In the genomic region with DNA sequence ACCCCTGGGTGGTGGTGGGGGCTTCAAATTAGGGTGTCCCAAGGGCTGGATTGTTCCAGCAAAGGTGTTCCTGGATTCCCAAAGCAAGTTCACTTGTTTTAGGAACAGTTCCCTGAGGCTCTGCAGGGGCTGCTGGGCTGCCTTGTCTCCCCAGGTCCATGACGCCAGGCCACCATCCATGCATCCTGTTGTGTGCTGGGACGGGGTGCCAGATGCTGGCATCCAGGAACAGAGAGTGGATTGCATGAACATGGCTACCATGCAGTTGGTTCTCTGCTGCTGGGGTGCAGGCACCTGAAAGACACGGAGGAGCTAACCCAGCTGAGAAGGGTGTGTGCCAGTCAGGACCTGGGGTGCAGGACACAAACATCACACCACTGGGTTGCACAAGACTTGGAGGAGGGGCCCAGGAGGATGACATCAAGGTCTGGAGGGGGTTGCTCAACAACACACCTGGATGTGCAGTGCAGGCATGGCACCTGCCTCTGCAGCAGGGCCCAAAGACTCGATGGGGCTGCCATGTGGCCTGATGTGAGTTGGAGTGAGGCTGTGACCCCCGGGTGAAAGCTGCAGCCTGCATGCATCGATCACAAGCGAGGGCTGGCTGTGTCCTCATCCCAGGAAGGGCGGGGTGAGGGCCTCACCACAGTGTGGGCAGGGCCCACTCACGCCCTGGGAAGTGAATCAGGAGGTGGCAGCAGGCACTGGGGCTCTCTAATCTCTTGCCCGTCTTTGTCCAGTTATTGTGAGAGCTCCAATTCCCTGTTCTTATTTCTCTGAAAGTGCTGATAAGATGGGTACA, we compare ENCODE assay signal across 9 cellular contexts.
DNase-seq lines count a peak whose midpoint lies in the region; ATAC-seq, FAIRE-seq and TF ChIP-seq lines count a peak whose summit lies in the region.
"Had no signal": no experiment of that assay in that cellular context is flagged by ENCODE, and none has a peak within 500 bp of the region (broad histone marks: within the 10 kb centered on the region; RNA-seq: fewer than 3 reads in every experiment).

No MANE protein-coding gene starts in this region.

- H3K9me3 ChIP-seq in H1 (ENCODE audit: insufficient read depth in 2 of 2, low read depth in 1 of 2, low read length in 1 of 2) (no peaks in the 10 kb centered on the region), ovary (no peaks in the 10 kb centered on the region)

- no peaks in the 10 kb centered on the region for H3K23me2 ChIP-seq in H1 (ENCODE audit: low read depth, low read length)

- H3K27me3 Mint-ChIP-seq in T-helper 1 cell treated with Interleukin-12 subunit alpha and Interleukin-12 subunit beta and Interleukin-4 antibody, amounts not matched to agents 30 μg/mL and 1 μg/mL, for 36 hours (ENCODE audit: low read depth), result no peaks in the 10 kb centered on the region
- H3K27me3 Mint-ChIP-seq in stimulated activated naive CD8-positive, alpha-beta T cell treated with anti-CD3 and anti-CD28 coated beads, Interleukin-15, amount 100 ng/mL, for 72 hours, result no peaks in the 10 kb centered on the region

- H2BK12ac ChIP-seq in H1 (ENCODE audit: low read depth, low read length), result 0 out of 2 replicates have a peak overlapping the region, but pooled peaks have one; percentile 23

- no peak overlapping the region for H3K4me2 ChIP-seq in H1 (ENCODE audit: insufficient read depth in 1 of 2, low read depth in 2 of 2, low read length in 2 of 2)

- 72% methylated on average over 10 of the region's 10 CpGs; no CpG with 5 or more reads in 1 of the 2 experiments for WGBS in H1 (ENCODE audit: extremely low coverage in 1 of 2, insufficient coverage in 1 of 2, insufficient read length in 1 of 2, insufficient replicate concordance in 2 of 2, low coverage in 1 of 2, low lambda C conversion rate in 2 of 2, missing lambda C conversion rate in 1 of 2), 2 experiments
- WGBS in ovary, 3 donors, result 53 to 56% (median 53%) methylated on average over 10 of the region's 10 CpGs

- H3K4ac ChIP-seq in H1 (replicated peaks; ENCODE audit: insufficient read length, low read depth, low read length), result no peak overlapping the region

- no peak overlapping the region for H3K23ac ChIP-seq in H1 (ENCODE audit: insufficient read length)

- no peaks in the 10 kb centered on the region for H3K36me3 ChIP-seq in H1 (ENCODE audit: control insufficient read depth in 2 of 4, insufficient read depth in 4 of 4, low read length in 3 of 4)
- no peaks in the 10 kb centered on the region for H3K36me3 ChIP-seq in ovary

- TF ChIP-seq EP300 in H1 (IDR thresholded peaks at IDR 0.05; ENCODE audit: borderline replicate concordance in 1 of 2, low read depth in 2 of 2, low read length in 2 of 2) (no peak), ovary (IDR thresholded peaks at IDR 0.05) (no peak)

- no peak overlapping the region for H3K18ac ChIP-seq in H1 (ENCODE audit: extremely low read depth, low read length)

- H3K4me1 ChIP-seq in H1 (replicated peaks in 1 of 4; ENCODE audit: control insufficient read depth in 3 of 4, insufficient read depth in 4 of 4, low read length in 3 of 4), result peaks cover 0 to 6% (median 0%) of the 10 kb centered on the region in 4 experiments; a peak in 1 of 7 replicates
- no peaks in the 10 kb centered on the region for H3K4me1 ChIP-seq in ovary (ENCODE audit: insufficient read depth)

- peaks cover 3% of the 10 kb centered on the region for H3K36me3 Mint-ChIP-seq in T-helper 1 cell treated with Interleukin-12 subunit alpha and Interleukin-12 subunit beta and Interleukin-4 antibody, amounts not matched to agents 30 μg/mL and 1 μg/mL, for 36 hours (ENCODE audit: low read depth)

- FAIRE-seq in H1 (lab: Jason Lieb, UNC), result no peak

- CTCF ChIA-PET in H1 (lab: Charles Lee; ENCODE audit: partially characterized antibody), result interaction anchor here (0.9 kb wide), 1 partner anchor 37 kb away, joined by 3 read pairs; no protein-coding TSS in a partner anchor

- no peaks in the 10 kb centered on the region for H3K27me3 ChIP-seq in H1 (replicated peaks in 1 of 4; ENCODE audit: control insufficient read depth in 3 of 4, extremely low read depth in 1 of 4, insufficient read depth in 3 of 4, low read length in 3 of 4)
- H3K27me3 ChIP-seq in ovary, result no peaks in the 10 kb centered on the region

- no peak overlapping the region for H3K9ac ChIP-seq in H1 (replicated peaks in 1 of 4; ENCODE audit: extremely low read depth in 1 of 4, low read depth in 3 of 4, low read length in 3 of 4)

- no peak overlapping the region for H3K14ac ChIP-seq in H1 (ENCODE audit: insufficient read length)

- intact Hi-C loops in ovary (cut with DNase I), result loop anchor here in 1 of 4 donors (10.0 kb wide), 1 partner anchor 63 kb away; no protein-coding TSS in a partner anchor

- 0 out of 2 replicates have a peak overlapping the region, but pooled peaks have one; percentile 51 for H2BK20ac ChIP-seq in H1 (ENCODE audit: low read length)

- H3K4me3 ChIP-seq in H1 (ENCODE audit: extremely low read depth in 1 of 4, insufficient read depth in 2 of 4, low read depth in 3 of 4, low read length in 4 of 4), result no peak overlapping the region
- H3K4me3 ChIP-seq in ovary, result no peak overlapping the region

- no peaks in the 10 kb centered on the region for H3K9me3 Mint-ChIP-seq in T-helper 1 cell treated with Interleukin-12 subunit alpha and Interleukin-12 subunit beta and Interleukin-4 antibody, amounts not matched to agents 30 μg/mL and 1 μg/mL, for 36 hours
- H3K9me3 Mint-ChIP-seq in stimulated activated naive CD8-positive, alpha-beta T cell treated with anti-CD3 and anti-CD28 coated beads, Interleukin-15, amount 100 ng/mL, for 72 hours, result no peaks in the 10 kb centered on the region

- no peak for TF ChIP-seq RAD21 in H1 (IDR thresholded peaks at IDR 0.05 in 1 of 2, conservative IDR thresholded peaks at IDR 0.05 in 1 of 2; ENCODE audit: low read depth in 2 of 2, low read length in 2 of 2)

- TF ChIP-seq CTCF in H1 (IDR thresholded peaks at IDR 0.05; ENCODE audit: control extremely low read depth in 1 of 3, insufficient read depth in 1 of 3, low read depth in 1 of 3, low read length in 3 of 3) (no peak), ovary (IDR thresholded peaks at IDR 0.05) (no peak)

- peak overlapping the region; percentile 49; the same call in 1 of the 2 replicates for H2BK5ac ChIP-seq in H1 (ENCODE audit: low read depth, low read length)

- peak overlapping the region; percentile 31 for H3K4me3 Mint-ChIP-seq in T-helper 1 cell treated with Interleukin-12 subunit alpha and Interleukin-12 subunit beta and Interleukin-4 antibody, amounts not matched to agents 30 μg/mL and 1 μg/mL, for 36 hours
- H3K4me3 Mint-ChIP-seq in stimulated activated naive CD8-positive, alpha-beta T cell treated with anti-CD3 and anti-CD28 coated beads, Interleukin-15, amount 100 ng/mL, for 72 hours, result peak overlapping the region; percentile 30 to 63

- peak overlapping the region; percentile 66 for H3K27ac Mint-ChIP-seq in T-helper 1 cell treated with Interleukin-12 subunit alpha and Interleukin-12 subunit beta and Interleukin-4 antibody, amounts not matched to agents 30 μg/mL and 1 μg/mL, for 36 hours
- peak overlapping the region in 1 of 2 donors; percentile 54 for H3K27ac Mint-ChIP-seq in stimulated activated naive CD8-positive, alpha-beta T cell treated with anti-CD3 and anti-CD28 coated beads, Interleukin-15, amount 100 ng/mL, for 72 hours

- peak; percentile 32 for DNase-seq in activated T-cell treated with anti-CD3 and anti-CD28 coated beads, Interleukin-2, amount 50 U/mL, for 1 hour
- DNase-seq in activated T-cell treated with anti-CD3 and anti-CD28 coated beads for 4 hours, result no peak
- DNase-seq in H1 (ENCODE audit: low read depth in 1 of 2, low spot score in 2 of 2), result no peak
- no peak for DNase-seq in stimulated activated naive CD8-positive, alpha-beta T cell treated with anti-CD3 and anti-CD28 coated beads, Interleukin-15, amount 100 ng/mL, for 72 hours
- no peak for DNase-seq in putamen (ENCODE audit: low spot score)
- no peak for DNase-seq in ovary
- no peak for DNase-seq in C1 segment of cervical spinal cord (lab: John Stamatoyannopoulos, UW)
- DNase-seq: NCI-H1694 had no signal

- TF ChIP-seq POLR2A in H1 (IDR thresholded peaks at IDR 0.05; ENCODE audit: control extremely low read depth in 1 of 2, low read depth in 2 of 2, low read length in 2 of 2) (no peak), ovary (IDR thresholded peaks at IDR 0.05) (no peak)

- no peak overlapping the region for H3K56ac ChIP-seq in H1 (replicated peaks; ENCODE audit: insufficient read length, low read depth, low read length)

- POLR2A ChIA-PET in H1 (lab: Charles Lee; ENCODE audit: partially characterized antibody), result interaction anchor here (1.3 to 1.4 kb wide), 2 partner anchors 9 to 13 kb away, joined by 4 read pairs; no protein-coding TSS in a partner anchor

- no peaks in the 10 kb centered on the region for H4K20me1 ChIP-seq in H1 (replicated peaks in 1 of 2; ENCODE audit: control insufficient read depth in 1 of 2, insufficient read depth in 2 of 2, low read length in 2 of 2)

- H3K27ac ChIP-seq in H1 (ENCODE audit: low read depth, low read length) (no peak overlapping the region), ovary (no peak overlapping the region)

- ATAC-seq in stimulated activated naive CD8-positive, alpha-beta T cell treated with anti-CD3 and anti-CD28 coated beads, Interleukin-15, amount 100 ng/mL, for 72 hours, result peak; percentile 56

- no peaks in the 10 kb centered on the region for H3K79me1 ChIP-seq in H1 (ENCODE audit: low read depth, low read length)

- no peak overlapping the region for H2BK120ac ChIP-seq in H1 (replicated peaks; ENCODE audit: low read depth, low read length)

- peak overlapping the region; percentile 65 for H4K91ac ChIP-seq in H1 (replicated peaks; ENCODE audit: insufficient read length, low read length)

- H3K4me1 Mint-ChIP-seq in T-helper 1 cell treated with Interleukin-12 subunit alpha and Interleukin-12 subunit beta and Interleukin-4 antibody, amounts not matched to agents 30 μg/mL and 1 μg/mL, for 36 hours (ENCODE audit: low read depth), result peaks cover 32% of the 10 kb centered on the region
- peaks cover 48% of the 10 kb centered on the region for H3K4me1 Mint-ChIP-seq in stimulated activated naive CD8-positive, alpha-beta T cell treated with anti-CD3 and anti-CD28 coated beads, Interleukin-15, amount 100 ng/mL, for 72 hours

- no peak overlapping the region; the same call in 1 of the 2 replicates for H2AFZ ChIP-seq in H1 (ENCODE audit: low read length)

- H2BK15ac ChIP-seq in H1 (ENCODE audit: low read length), result 0 out of 2 replicates have a peak overlapping the region, but pooled peaks have one; percentile 65

- H3K79me2 ChIP-seq in H1 (ENCODE audit: control insufficient read depth in 1 of 2, insufficient read depth in 2 of 2, low read length in 2 of 2), result no peaks in the 10 kb centered on the region

- H4K8ac ChIP-seq in H1 (ENCODE audit: extremely low read depth, insufficient read depth, low read length), result peak overlapping the region; percentile 11; the same call in 1 of the 2 replicates

- H4K5ac ChIP-seq in H1 (ENCODE audit: insufficient read length, low read depth, low read length), result peak overlapping the region; percentile 9

- no peak overlapping the region for H2AK5ac ChIP-seq in H1 (ENCODE audit: low read depth, low read length)

TF ChIP-seq in H1, 55 proteins besides CTCF, POLR2A, EP300 and RAD21 (continues in another document):
- TF ChIP-seq CREB1 (IDR thresholded peaks at IDR 0.05), result no peak
- TF ChIP-seq CTBP2 (IDR thresholded peaks at IDR 0.05; ENCODE audit: borderline replicate concordance, insufficient read depth, insufficient read length, low read length), result no peak
- no peak for TF ChIP-seq NANOG (IDR thresholded peaks at IDR 0.05; ENCODE audit: insufficient read depth, low read depth, low read length, poor library complexity, severe bottlenecking)
